ENCODE assay signal across 35 cellular contexts in the genomic region with DNA sequence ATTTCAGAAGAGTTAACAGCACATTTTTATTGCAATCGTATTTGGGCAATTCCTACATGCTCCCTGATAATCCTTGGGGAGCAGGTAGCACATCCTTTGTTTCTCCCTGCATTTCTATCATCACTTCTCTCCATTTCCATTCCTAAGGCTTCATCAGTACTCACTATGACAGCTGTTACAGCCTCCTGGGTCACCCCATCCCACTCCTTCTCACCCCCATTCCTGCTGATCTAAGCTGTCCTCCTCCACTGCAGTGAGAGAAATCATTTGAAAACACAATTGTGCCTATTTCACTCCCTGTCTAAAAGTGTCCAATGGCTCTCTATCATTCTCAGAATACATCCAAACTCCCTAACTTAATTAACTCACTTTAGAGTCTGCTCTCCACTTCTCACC. TPM values are rescaled to one million over a fixed set of nuclear protein-coding genes. Genes with fewer than 3 reads are reported as not detected.
"Had no signal": no experiment of that assay in that cellular context is flagged by ENCODE, and none has a peak within 500 bp of the region (broad histone marks: within the 10 kb centered on the region; RNA-seq: fewer than 3 reads in every experiment).

No MANE protein-coding gene starts in this region.

- H3K9ac ChIP-seq: neural progenitor cell, parathyroid adenoma had no signal

- H3K79me2 ChIP-seq: parathyroid adenoma had no signal

- H3K27ac ChIP-seq: left ventricle myocardium inferior, neural progenitor cell, neutrophil, parathyroid adenoma, psoas muscle, right atrium auricular region, right lobe of liver, tibial nerve, uterus had no signal

- H3K4me2 ChIP-seq: neural progenitor cell, smooth muscle cell had no signal

- H3K27me3 ChIP-seq: neural progenitor cell, right atrium auricular region, right lobe of liver, tibial nerve, uterus had no signal

- H3K4me1 ChIP-seq: left ventricle myocardium inferior, neural progenitor cell, parathyroid adenoma, psoas muscle, right atrium auricular region, right lobe of liver, tibial nerve, uterus had no signal

- ATAC-seq: natural killer cell; psoas muscle; right lobe of liver; stimulated activated memory B cell treated with anti-CD40 and anti-IgM and Interleukin-4, amounts not matched to agents 10 μg/mL and 1 μg/mL and 100 μg/mL, for 72 hours; stimulated activated naive CD8-positive, alpha-beta T cell treated with anti-CD3 and anti-CD28 coated beads, Interleukin-15, amount 100 ng/mL, for 72 hours had no signal

- H3K4me3 ChIP-seq: left ventricle myocardium inferior, lung, neural progenitor cell, psoas muscle, right atrium auricular region, right lobe of liver, smooth muscle cell, tibial nerve, uterus had no signal

- H3K36me3 ChIP-seq: left ventricle myocardium inferior, neural progenitor cell, neutrophil, right atrium auricular region, right lobe of liver, tibial nerve, uterus had no signal

- DNase-seq: islet precursor cell; left ventricle myocardium inferior; naive B cell; natural killer cell; nephron progenitor cell; occipital lobe; psoas muscle; right lobe of liver; stimulated activated CD4-positive, alpha-beta T cell treated with anti-CD3 and anti-CD28 coated beads, Interleukin-1b, Interleukin-23, amount 100 ng/mL, for 48 hours; stimulated activated CD4-positive, alpha-beta T cell treated with anti-CD3 and anti-CD28 coated beads, Interleukin-2, amount 100 ng/mL, for 48 hours; stimulated activated CD4-positive, alpha-beta T cell treated with anti-CD3 and anti-CD28 coated beads, Interleukin-4, amount 100 ng/mL, for 4 hours; stimulated activated CD8-positive, alpha-beta memory T cell treated with anti-CD3 and anti-CD28 coated beads, Interleukin-4, amount 100 ng/mL, for 48 hours; stimulated activated naive CD4-positive, alpha-beta T cell treated with Interleukin-2 at 50 U/mL for 16 hours; stimulated activated naive CD8-positive, alpha-beta T cell treated with anti-CD3 and anti-CD28 coated beads, Interleukin-15, amount 100 ng/mL, for 72 hours; substantia nigra; uterus had no signal

- H3K9me3 ChIP-seq: left ventricle myocardium inferior, neutrophil, psoas muscle, right atrium auricular region, right lobe of liver, tibial nerve, uterus had no signal

- H2AFZ ChIP-seq: neural progenitor cell, parathyroid adenoma had no signal

RNA-seq across cellular contexts. Expression of a gene that starts 17.0 kb away (rescaled TPM):
- total RNA-seq: mononuclear cell, natural killer cell, skeletal muscle tissue had no signal

RNA-seq across cellular contexts. Expression of a gene that starts 18.4 kb away (rescaled TPM):
- total RNA-seq: kidney epithelial cell, left ventricle myocardium inferior, lower leg skin, lung, mesothelial cell of epicardium, mononuclear cell, natural killer cell, occipital lobe, osteocyte, posterior vena cava, psoas muscle, renal cortical epithelial cell, right atrium auricular region, right lobe of liver, skeletal muscle tissue, smooth muscle cell, temporal lobe, tibial nerve, ureter, uterus had no signal
- polyA plus RNA-seq: lung, psoas muscle, smooth muscle cell, thymus had no signal

RNA-seq across cellular contexts. Expression of a gene that starts 45.2 kb away (rescaled TPM):
- total RNA-seq: natural killer cell had no signal
